In the genomic region with DNA sequence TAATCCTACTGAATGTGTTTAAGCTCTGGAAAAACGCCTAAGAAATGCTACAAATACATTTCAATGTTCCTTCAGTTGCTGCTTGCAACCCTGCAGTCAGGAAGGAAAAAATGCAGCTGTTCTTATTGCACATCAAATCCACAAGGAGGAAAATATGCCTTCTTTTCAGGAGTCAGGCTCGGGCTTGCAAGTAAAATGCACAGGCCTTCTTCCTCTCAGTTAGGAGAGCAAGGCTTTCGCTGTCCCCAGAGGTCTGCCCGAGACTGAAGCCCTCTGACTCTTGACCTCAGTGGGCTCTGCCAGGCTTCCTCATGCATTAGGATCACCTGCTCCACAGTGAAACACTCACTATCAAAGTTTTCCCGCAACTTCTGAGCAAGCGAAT, we compare ENCODE assay signal across 8 cellular contexts. TPM values are rescaled to one million over a fixed set of nuclear protein-coding genes. Genes with fewer than 3 reads are reported as not detected.
A peak's percentile ranks its signal among the peaks of the same experiment; 100 is the strongest.
DNase-seq lines count a peak whose midpoint lies in the region; TF ChIP-seq lines count a peak whose summit lies in the region.

No MANE protein-coding gene starts in this region.

- peaks cover 16 to 35% (median 25%) of the 10 kb centered on the region in 10 experiments for H3K4me1 ChIP-seq in BLaER1 treated with 17β-estradiol and CSF1 and Interleukin-3, amounts not matched to agents 10 nM and 100 nM
- peaks cover 4 to 38% of the 10 kb centered on the region in 2 donors for H3K4me1 ChIP-seq in muscle layer of duodenum (ENCODE audit: control insufficient read depth in 1 of 2, insufficient read depth in 2 of 2, low read length in 2 of 2)

- peak overlapping the region in 10 of 11 experiments; percentile 53 to 80 (median 74); a peak in 21 of 22 replicates for H3K27ac ChIP-seq in BLaER1 treated with 17β-estradiol and CSF1 and Interleukin-3, amounts not matched to agents 10 nM and 100 nM
- peak overlapping the region in 56 of 59 donors; percentile 8 to 91 (median 80) for H3K27ac ChIP-seq in dorsolateral prefrontal cortex
- H3K27ac ChIP-seq in muscle layer of duodenum (ENCODE audit: low read length) = peak overlapping the region; percentile 45

- TF ChIP-seq CTCF in dorsolateral prefrontal cortex (IDR thresholded peaks at IDR 0.05 in 54 of 56, conservative IDR thresholded peaks at IDR 0.05 in 2 of 56; ENCODE audit: low read depth in 1 of 56, partially characterized antibody in 56 of 56) = no peak

- peak; percentile 56 for DNase-seq in M059J (ENCODE audit: low read depth)
- no peak for DNase-seq in dorsolateral prefrontal cortex
- DNase-seq in NCI-H2107 (lab: John Stamatoyannopoulos, UW) = no peak
- no peak for DNase-seq in activated effector memory CD4-positive, alpha-beta T cell treated with anti-CD3 and anti-CD28 coated beads, Interleukin-2, amount 50 U/mL, for 16 hours
- DNase-seq in activated CD8-positive, alpha-beta memory T cell treated with anti-CD3 and anti-CD28 coated beads, Interleukin-2, amount 50 U/mL, for 48 hours = no peak
- no peak for DNase-seq in COLO829 (ENCODE audit: low spot score)

- H3K9me3 ChIP-seq in BLaER1 treated with 17β-estradiol and CSF1 and Interleukin-3, amounts not matched to agents 10 nM and 100 nM (replicated peaks in 1 of 11) = no peaks in the 10 kb centered on the region
- no peaks in the 10 kb centered on the region for H3K9me3 ChIP-seq in muscle layer of duodenum (ENCODE audit: control insufficient read depth in 1 of 2, low read length in 2 of 2)

- peak overlapping the region; percentile 49 to 72 (median 69) for H3K9ac ChIP-seq in BLaER1 treated with 17β-estradiol and CSF1 and Interleukin-3, amounts not matched to agents 10 nM and 100 nM

- intact Hi-C loops in dorsolateral prefrontal cortex (cut with DNase I) = loop anchor here in 1 of 2 donors (5.0 kb wide), 1 partner anchor 142 kb away; no protein-coding TSS in a partner anchor

- H3K4me3 ChIP-seq in BLaER1 treated with 17β-estradiol and CSF1 and Interleukin-3, amounts not matched to agents 10 nM and 100 nM = peak overlapping the region; percentile 41 to 64 (median 49)
- H3K4me3 ChIP-seq in dorsolateral prefrontal cortex = peak overlapping the region; percentile 28 to 82 (median 64)
- H3K4me3 ChIP-seq in muscle layer of duodenum (ENCODE audit: low read depth in 1 of 2, low read length in 2 of 2) = peak overlapping the region; percentile 63 to 71

- no peaks in the 10 kb centered on the region for H3K36me3 ChIP-seq in BLaER1 treated with 17β-estradiol and CSF1 and Interleukin-3, amounts not matched to agents 10 nM and 100 nM
- H3K36me3 ChIP-seq in muscle layer of duodenum (ENCODE audit: control insufficient read depth in 1 of 2, insufficient read depth in 2 of 2, low read length in 2 of 2) = no peaks in the 10 kb centered on the region

- H3K4me2 ChIP-seq in BLaER1 treated with 17β-estradiol and CSF1 and Interleukin-3, amounts not matched to agents 10 nM and 100 nM = peak overlapping the region; percentile 63 to 87 (median 82)

- peaks cover 4 to 16% (median 12%) of the 10 kb centered on the region in 11 experiments; a peak in 18 of 22 replicates for H3K27me3 ChIP-seq in BLaER1 treated with 17β-estradiol and CSF1 and Interleukin-3, amounts not matched to agents 10 nM and 100 nM
- peaks cover 0 to 44% (median 10%) of the 10 kb centered on the region in 45 donors for H3K27me3 ChIP-seq in dorsolateral prefrontal cortex
- H3K27me3 ChIP-seq in muscle layer of duodenum (ENCODE audit: low read depth, low read length) = peaks cover 26% of the 10 kb centered on the region

- no peaks in the 10 kb centered on the region for H4K20me1 ChIP-seq in BLaER1 treated with 17β-estradiol and CSF1 and Interleukin-3, amounts not matched to agents 10 nM and 100 nM

RNA-seq across cellular contexts. Expression of gene SHC3, which starts 0.9 kb away (rescaled TPM):
- total RNA-seq in M059J (2014; rRNA removed; shearing (Covaris generic)) = 1.2 and 3.2 TPM in 2 replicates
- 100 to 1,000 TPM in 82 of 120 experiments, 10 to 100 TPM in 38; 32.9 to 165 (median 108) TPM for total RNA-seq in dorsolateral prefrontal cortex
